Comparison of ENCODE assay signal across 20 cellular contexts in the genomic region with DNA sequence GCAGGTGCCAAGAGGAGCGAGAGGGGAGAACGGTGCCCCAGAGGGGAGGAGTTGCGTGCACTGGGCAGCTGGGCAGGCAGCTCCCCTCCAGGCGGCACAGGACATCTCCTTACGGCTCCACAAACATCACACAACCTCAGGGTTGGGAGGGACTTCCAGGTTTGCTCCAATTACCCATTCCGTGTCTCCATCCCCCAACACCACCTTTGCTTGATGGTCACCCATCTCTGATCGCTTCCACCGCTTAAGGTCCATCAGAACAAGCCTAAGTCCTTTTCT. TPM values are rescaled to one million over a fixed set of nuclear protein-coding genes. Genes with fewer than 3 reads are reported as not detected.
"Had no signal": no experiment of that assay in that cellular context is flagged by ENCODE, and none has a peak within 500 bp of the region (broad histone marks: within the 10 kb centered on the region; RNA-seq: fewer than 3 reads in every experiment).

No MANE protein-coding gene starts in this region.

- H3K27ac ChIP-seq: ascending aorta, Peyer's patch, RWPE1, SJCRH30 had no signal

- DNase-seq: activated B cell treated with CpG ODN at 0.5 μM for 24 hours; activated CD4-positive, alpha-beta T cell treated with anti-CD3 and anti-CD28 coated beads for 1 hour; activated CD4-positive, alpha-beta T cell treated with anti-CD3 and anti-CD28 coated beads, Interleukin-2, amount 50 U/mL, for 48 hours; activated CD8-positive, alpha-beta memory T cell treated with anti-CD3 and anti-CD28 coated beads, Interleukin-2, amount 10 ng/mL, durations not matched to agents 7 days and 5 days; activated effector memory CD4-positive, alpha-beta T cell treated with anti-CD3 and anti-CD28 coated beads, Interleukin-2, amount 50 U/mL, for 16 hours; activated naive CD4-positive, alpha-beta T cell treated with Interleukin-2 at 50 U/mL for 16 hours; activated T-cell treated with anti-CD3 and anti-CD28 coated beads, Interleukin-2, amount 50 U/mL, for 4 hours; Peyer's patch; Right ventricle myocardium superior; T-helper 17 cell; T-helper 9 cell had no signal

- H3K9me3 ChIP-seq: ascending aorta, Peyer's patch, SJCRH30 had no signal

- H3K36me3 ChIP-seq: ascending aorta, Peyer's patch, SJCRH30 had no signal

- ATAC-seq: activated naive CD8-positive, alpha-beta T cell treated with anti-CD3 and anti-CD28 coated beads, Interleukin-2, amount 50 U/mL, for 24 hours; T-helper 17 cell had no signal

- H3K4me1 ChIP-seq: ascending aorta, Peyer's patch, SJCRH30 had no signal

- H3K27me3 ChIP-seq: ascending aorta, Peyer's patch, SJCRH30 had no signal

- H3K4me3 ChIP-seq: ascending aorta, Peyer's patch, SJCRH30 had no signal

RNA-seq across cellular contexts. Expression of gene TP53AIP1, which starts 14.5 kb away (rescaled TPM):
- total RNA-seq: activated B cell treated with CpG ODN at 0.5 μM for 24 hours; activated CD4-positive, alpha-beta T cell treated with anti-CD3 and anti-CD28 coated beads, Interleukin-2, amount 10 ng/mL, durations not matched to agents 24 days and 14 days; activated CD8-positive, alpha-beta memory T cell treated with anti-CD3 and anti-CD28 coated beads, Interleukin-2, amount 10 ng/mL, durations not matched to agents 7 days and 5 days; activated naive CD4-positive, alpha-beta T cell treated with anti-CD3 and anti-CD28 coated beads, Interleukin-2, amount 50 U/mL, for 72 hours; activated T-cell treated with anti-CD3 and anti-CD28 coated beads, Interleukin-2, amount 50 U/mL, for 4 hours; ascending aorta; LHCN-M2; M059J; OCI-LY7; Right ventricle myocardium superior; SJCRH30; T-helper 17 cell had no signal
